Comparison of ENCODE assay signal across 8 cellular contexts in genomic region chr11:63671322-63672155, GRCh38. TPM values are rescaled to one million over a fixed set of nuclear protein-coding genes. Genes with fewer than 3 reads are reported as not detected.
DNase-seq lines count a peak whose midpoint lies in the region; ATAC-seq and TF ChIP-seq lines count a peak whose summit lies in the region.

TSS of gene ATL3 (minus strand) at chr11:63671376. CDS start at chr11:63671335, 41 bp downstream.

- no peaks in the 10 kb centered on the region for H3K27me3 Mint-ChIP-seq in natural killer cell treated with Interleukin-12 subunit alpha and Interleukin-12 subunit beta and Interleukin-15 and Interleukin-18, amount 100 ng/mL, for 72 hours

- no peaks in the 10 kb centered on the region for H3K27me3 ChIP-seq in RWPE2 (ENCODE audit: insufficient read depth, poor library complexity, severe bottlenecking)

- H3K27ac Mint-ChIP-seq in natural killer cell treated with Interleukin-12 subunit alpha and Interleukin-12 subunit beta and Interleukin-15 and Interleukin-18, amount 100 ng/mL, for 72 hours = peak within 1 kb of the TSS; percentile 60 to 93

- H3K4me1 Mint-ChIP-seq in natural killer cell treated with Interleukin-12 subunit alpha and Interleukin-12 subunit beta and Interleukin-15 and Interleukin-18, amount 100 ng/mL, for 72 hours (ENCODE audit: low read depth in 2 of 2) = peaks cover 13 to 17% of the 10 kb centered on the region in 2 donors

- DNase-seq in EH (ENCODE audit: low read depth) (peak; percentile 97), H4 (ENCODE audit: low spot score) (peak; percentile 93), LNCaP clone FGC (ENCODE audit: low read depth) (peak; percentile 94), RWPE2 (ENCODE audit: low spot score) (peak; percentile 98), fibroblast of pulmonary artery (ENCODE audit: low read depth) (peak; percentile 97)
- peak; percentile 95 for DNase-seq in activated effector memory CD4-positive, alpha-beta T cell treated with Interleukin-2 at 50 U/mL for 16 hours
- peak; percentile 94 for DNase-seq in natural killer cell treated with Interleukin-12 subunit alpha and Interleukin-12 subunit beta and Interleukin-15 and Interleukin-18, amount 100 ng/mL, for 72 hours (ENCODE audit: low spot score)
- peak; percentile 96 for DNase-seq in stimulated activated naive CD4-positive, alpha-beta T cell treated with Interleukin-2 at 50 U/mL for 16 hours (lab: John Stamatoyannopoulos, UW)

- TF ChIP-seq CTCF in LNCaP clone FGC (IDR thresholded peaks at IDR 0.05; ENCODE audit: control insufficient read depth, extremely low read depth, insufficient read depth) = peak; percentile 25
- no peak for TF ChIP-seq CTCF in RWPE2 (IDR thresholded peaks at IDR 0.05; ENCODE audit: poor library complexity, severe bottlenecking)
- TF ChIP-seq CTCF in fibroblast of pulmonary artery (IDR thresholded peaks at IDR 0.05; ENCODE audit: low read length, missing control alignments) = no peak

- H3K4me3 ChIP-seq in LNCaP clone FGC (ENCODE audit: low read depth, low read length) (peak within 1 kb of the TSS; percentile 61), RWPE2 (ENCODE audit: severe bottlenecking) (peak within 1 kb of the TSS; percentile 76), fibroblast of pulmonary artery (replicated peaks; ENCODE audit: low read depth, low read length) (peak within 1 kb of the TSS; percentile 81)

- peaks cover 22% of the 10 kb centered on the region for H3K36me3 ChIP-seq in RWPE2 (ENCODE audit: low read depth)

- H3K27ac ChIP-seq in RWPE2 (ENCODE audit: poor library complexity, severe bottlenecking) = peak within 1 kb of the TSS; percentile 90

- H3K9me3 Mint-ChIP-seq in natural killer cell treated with Interleukin-12 subunit alpha and Interleukin-12 subunit beta and Interleukin-15 and Interleukin-18, amount 100 ng/mL, for 72 hours = no peaks in the 10 kb centered on the region

- ATAC-seq in RWPE2 (ENCODE audit: low read depth) = peak; percentile 79
- peak; percentile 96 to 97 for ATAC-seq in natural killer cell treated with Interleukin-12 subunit alpha and Interleukin-12 subunit beta and Interleukin-15 and Interleukin-18, amount 100 ng/mL, for 72 hours

- no peaks in the 10 kb centered on the region for H3K36me3 Mint-ChIP-seq in natural killer cell treated with Interleukin-12 subunit alpha and Interleukin-12 subunit beta and Interleukin-15 and Interleukin-18, amount 100 ng/mL, for 72 hours

- peaks cover 43% of the 10 kb centered on the region for H3K4me1 ChIP-seq in RWPE2 (ENCODE audit: insufficient read depth, poor library complexity, severe bottlenecking)

- no peaks in the 10 kb centered on the region for H3K9me3 ChIP-seq in RWPE2 (ENCODE audit: severe bottlenecking)

- H3K4me3 Mint-ChIP-seq in natural killer cell treated with Interleukin-12 subunit alpha and Interleukin-12 subunit beta and Interleukin-15 and Interleukin-18, amount 100 ng/mL, for 72 hours = peak within 1 kb of the TSS; percentile 79

RNA-seq across cellular contexts. Expression of gene ATL3, which starts in this region (rescaled TPM):
- total RNA-seq in H4 (2014; rRNA removed; shearing (Covaris generic)) = 48.5 and 58.5 TPM in 2 replicates
- 10 to 100 TPM; 12.5 to 40.6 TPM for total RNA-seq in natural killer cell treated with Interleukin-12 subunit alpha and Interleukin-12 subunit beta and Interleukin-15 and Interleukin-18, amount 100 ng/mL, for 72 hours

Comparison
In these comparisons a context has a peak if more than half of its experiments do, and no peak if none do; other contexts are left out.
1. Peak in every context shown above with its lines: DNase-seq, ATAC-seq, H3K4me3 ChIP-seq and H3K27ac ChIP-seq.